ENCODE assay signal across 16 cellular contexts in genomic region chr2:64586054-64586453, GRCh38.
A peak's percentile ranks its signal among the peaks of the same experiment; 100 is the strongest.
DNase-seq lines count a peak whose midpoint lies in the region; ATAC-seq, FAIRE-seq and TF ChIP-seq lines count a peak whose summit lies in the region.
"Had no signal": no experiment of that assay in that cellular context is flagged by ENCODE, and none has a peak within 500 bp of the region (broad histone marks: within the 10 kb centered on the region; RNA-seq: fewer than 3 reads in every experiment).

No MANE protein-coding gene starts in this region.

- ATAC-seq in GM21447 (IDR thresholded peaks at IDR 0.05; ENCODE audit: unreplicated experiment) (peak; percentile 39), HG02759 (IDR thresholded peaks at IDR 0.05; ENCODE audit: unreplicated experiment) (no peak), GM19324 (IDR thresholded peaks at IDR 0.05; ENCODE audit: low FRiP score, unreplicated experiment) (no peak)

- no peak for TF ChIP-seq CTCF in VCaP (conservative IDR thresholded peaks at IDR 0.05)

- H3K4me1 ChIP-seq in mesodermal cell (ENCODE audit: control insufficient read depth, insufficient read depth, low read length, poor library complexity, severe bottlenecking) = no peaks in the 10 kb centered on the region

- FAIRE-seq in GM12891 (lab: Jason Lieb, UNC) = peak; percentile 76

- DNase-seq in GM12891 (ENCODE audit: insufficient read length, low spot score) = no peak
- DNase-seq in HPDE6-E6E7 (ENCODE audit: extremely low spot score) = no peak
- DNase-seq: KBM-7, NCI-H1105 treated with DMSO at 0.1 percent for 48 hours, NCI-H1930, NCI-H2171, NCI-H446 treated with DMSO at 0.1 percent for 48 hours, NCI-H748 treated with DMSO at 0.1 percent for 48 hours, SK-N-SH, T-helper 1 cell had no signal

- H3K36me3 ChIP-seq in mesodermal cell (ENCODE audit: control insufficient read depth, insufficient read depth, low read length) = peaks cover 8% of the 10 kb centered on the region

- no CpG with 5 or more reads among the region's 4 CpGs for WGBS in mesodermal cell (ENCODE audit: insufficient coverage in 2 of 2), 2 experiments

- TF ChIP-seq POLR2A in GM12891 (IDR thresholded peaks at IDR 0.05; ENCODE audit: low read depth, low read length) = no peak

- H3K27ac ChIP-seq in VCaP = peak overlapping the region; percentile 47
- peak overlapping the region; percentile 11 for H3K27ac ChIP-seq in mesodermal cell (ENCODE audit: low read depth, low read length, severe bottlenecking)
- H3K27ac ChIP-seq: BLaER1 had no signal

- no peak overlapping the region for H3K4me3 ChIP-seq in mesodermal cell (ENCODE audit: extremely low read depth, insufficient read depth, low read length, poor library complexity, severe bottlenecking)
- H3K4me3 ChIP-seq: BLaER1 had no signal

- no peaks in the 10 kb centered on the region for H3K9me3 ChIP-seq in mesodermal cell (ENCODE audit: control insufficient read depth, low read length)
- H3K9me3 ChIP-seq: BLaER1, SK-N-SH had no signal

TF ChIP-seq in GM12891, 5 proteins besides CTCF, POLR2A, EP300 and RAD21:
- TF ChIP-seq PAX5 (IDR thresholded peaks at IDR 0.05; ENCODE audit: insufficient read depth, low read length, severe bottlenecking) (no peak), POU2F2 (IDR thresholded peaks at IDR 0.05; ENCODE audit: low read depth, low read length) (no peak), SPI1 (IDR thresholded peaks at IDR 0.05; ENCODE audit: low read depth, low read length) (no peak), TAF1 (IDR thresholded peaks at IDR 0.05; ENCODE audit: low read depth, low read length) (no peak), POLR2AphosphoS5 (IDR thresholded peaks at IDR 0.05; ENCODE audit: low read depth, low read length) (no peak)
